ENCODE assay signal across 16 cellular contexts in the genomic region with DNA sequence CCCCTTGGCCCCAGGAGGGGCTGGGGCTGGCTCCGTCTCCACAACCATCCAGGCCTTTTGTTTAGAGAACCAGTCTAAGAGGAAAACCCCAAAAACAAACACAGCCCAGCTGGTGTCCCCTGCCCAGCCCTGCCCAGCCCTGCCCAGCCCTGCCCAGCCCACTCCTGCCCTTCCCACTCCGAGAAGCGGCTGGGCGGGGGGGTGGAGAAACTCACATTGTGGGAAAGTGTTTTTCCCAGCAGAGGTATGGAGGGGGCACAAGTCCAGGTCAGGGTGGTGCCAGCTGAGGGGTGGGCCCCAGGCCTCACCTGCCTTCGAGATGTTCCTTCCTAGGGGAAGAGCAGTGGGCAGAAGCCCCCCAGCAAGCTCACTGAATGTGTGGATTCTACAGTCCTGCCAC. TPM values are rescaled to one million over a fixed set of nuclear protein-coding genes. Genes with fewer than 3 reads are reported as not detected.
DNase-seq lines count a peak whose midpoint lies in the region; ATAC-seq and TF ChIP-seq lines count a peak whose summit lies in the region.
"Had no signal": no experiment of that assay in that cellular context is flagged by ENCODE, and none has a peak within 500 bp of the region (broad histone marks: within the 10 kb centered on the region; RNA-seq: fewer than 3 reads in every experiment).

No MANE protein-coding gene starts in this region.

- H3K23ac ChIP-seq in mesendoderm (ENCODE audit: low read length) = no peak overlapping the region

- TF ChIP-seq EP300 in sigmoid colon (IDR thresholded peaks at IDR 0.05) = no peak

- ATAC-seq in HG02981 (IDR thresholded peaks at IDR 0.05; ENCODE audit: unreplicated experiment) = no peak

- peak overlapping the region; percentile 18 for H3K56ac ChIP-seq in mesendoderm (ENCODE audit: low read length)

- DNase-seq in RWPE1 (ENCODE audit: low spot score) = no peak
- no peak for DNase-seq in mesendoderm
- DNase-seq in sigmoid colon = peak; percentile 35
- DNase-seq in DMS53 (lab: John Stamatoyannopoulos, UW) = no peak
- DNase-seq in NCI-H774 (lab: John Stamatoyannopoulos, UW) = no peak
- DNase-seq: HFFc6, NCI-H1436, NCI-H2029 treated with DMSO at 0.1 percent for 48 hours, NCI-H2171 treated with DMSO at 0.1 percent for 48 hours, NCI-H446 treated with DMSO at 0.1 percent for 48 hours, Peyer's patch, SHP77, SK-N-SH had no signal

- H3K4me1 ChIP-seq in HEK293 (ENCODE audit: control insufficient read depth, insufficient read depth, low read length) (no peaks in the 10 kb centered on the region), mesendoderm (ENCODE audit: control insufficient read depth, low read depth, low read length) (peaks cover 8% of the 10 kb centered on the region), sigmoid colon (peaks cover 0 to 7% (median 2%) of the 10 kb centered on the region in 4 donors)
- H3K4me1 ChIP-seq: Peyer's patch had no signal

- POLR2A ChIA-PET in HEK293 (lab: Yijun Ruan, JAX) = interaction anchor here (1.3 to 3.0 kb wide), 3 partner anchors 30 to 105 kb away, joined by 3 to 9 read pairs (median 5); no protein-coding TSS in a partner anchor
- POLR2A ChIA-PET in RWPE1 (lab: Yijun Ruan, JAX; ENCODE audit: low non-redundant PET) = interaction anchor here (0.5 kb wide), 1 partner anchor 99 kb away, joined by 3 read pairs; no protein-coding TSS in a partner anchor

- H3K4me3 ChIP-seq in HEK293 (ENCODE audit: low read depth, low read length) (no peak overlapping the region), mesendoderm (ENCODE audit: low read length) (no peak overlapping the region), sigmoid colon (no peak overlapping the region)
- H3K4me3 ChIP-seq: Peyer's patch had no signal

- H3K9me3 ChIP-seq in HEK293 (ENCODE audit: control insufficient read depth, insufficient read depth, low read depth, low read length) (no peaks in the 10 kb centered on the region), sigmoid colon (no peaks in the 10 kb centered on the region)
- H3K9me3 ChIP-seq: Peyer's patch, SK-N-SH had no signal

- CTCF ChIA-PET in HEK293 (lab: Yijun Ruan, JAX) = interaction anchor here (0.6 to 9.7 kb wide), 18 partner anchors 10 to 537 kb away, joined by 3 to 427 read pairs (median 16); partner anchors contain the start of genes EPHA2 and FAM131C
- CTCF ChIA-PET in RWPE1 (lab: Yijun Ruan, JAX) = interaction anchor here (0.6 to 2.7 kb wide), 5 partner anchors 37 to 280 kb away, joined by 3 to 17 read pairs (median 11); partner anchors contain the start of gene EPHA2

- WGBS in mesendoderm (ENCODE audit: extremely low coverage, insufficient coverage, low lambda C conversion rate) = no CpG with 5 or more reads among the region's 5 CpGs
- WGBS in sigmoid colon, 2 donors = 20 to 76% methylated on average over 5 of the region's 5 CpGs

- H2AK5ac ChIP-seq in mesendoderm (ENCODE audit: low read length) = no peak overlapping the region

- TF ChIP-seq POLR2A in sigmoid colon (IDR thresholded peaks at IDR 0.05) = no peak

- intact Hi-C loops in sigmoid colon (cut with DNase I) = loop anchor here (5.0 kb wide), 1 partner anchor 279 kb away; no protein-coding TSS in a partner anchor

- no peaks in the 10 kb centered on the region for H3K79me2 ChIP-seq in mesendoderm (ENCODE audit: control insufficient read depth, insufficient read depth, low read length)

- H2BK15ac ChIP-seq in mesendoderm (replicated peaks; ENCODE audit: low read depth) = no peak overlapping the region

- H3K18ac ChIP-seq in mesendoderm (ENCODE audit: low read length) = peak overlapping the region; percentile 82

- no peak overlapping the region for H2BK120ac ChIP-seq in mesendoderm (ENCODE audit: low read depth, low read length)

- no peak overlapping the region for H4K8ac ChIP-seq in mesendoderm (ENCODE audit: low read depth, low read length)

- H3K27me3 ChIP-seq in mesendoderm (ENCODE audit: insufficient read depth, low read length, poor library complexity) = no peaks in the 10 kb centered on the region
- H3K27me3 ChIP-seq in sigmoid colon = no peaks in the 10 kb centered on the region
- H3K27me3 ChIP-seq: Peyer's patch had no signal

- TF ChIP-seq CTCF in HEK293 (tag by site-specific recombination; IDR thresholded peaks at IDR 0.05) (no peak), RWPE1 (conservative IDR thresholded peaks at IDR 0.05; ENCODE audit: low read depth) (no peak), sigmoid colon (IDR thresholded peaks at IDR 0.05) (no peak)

- H3K79me1 ChIP-seq in mesendoderm (ENCODE audit: low read length) = no peaks in the 10 kb centered on the region

- no peak overlapping the region for H3K4me2 ChIP-seq in mesendoderm (ENCODE audit: low read length)
- H3K4me2 ChIP-seq: KMS-11, SK-N-SH had no signal

- no peak overlapping the region for H4K5ac ChIP-seq in mesendoderm (ENCODE audit: low read length)

- no peak overlapping the region for H3K9ac ChIP-seq in mesendoderm (ENCODE audit: low read length)
- H3K9ac ChIP-seq: KMS-11, SK-N-SH had no signal

- H3K27ac ChIP-seq in HEK293 (ENCODE audit: extremely low read depth, low read depth, low read length) (no peak overlapping the region), RWPE1 (peak overlapping the region; percentile 59), mesendoderm (ENCODE audit: low read depth, low read length) (no peak overlapping the region), sigmoid colon (no peak overlapping the region)
- H3K27ac ChIP-seq: KMS-11, Peyer's patch had no signal

- peak overlapping the region; percentile 64 for H3K4ac ChIP-seq in mesendoderm (ENCODE audit: low read depth, low read length)

- no peak overlapping the region for H2BK5ac ChIP-seq in mesendoderm (ENCODE audit: low read length)

- no peaks in the 10 kb centered on the region for H3K36me3 ChIP-seq in HEK293 (ENCODE audit: control insufficient read depth in 2 of 2, insufficient read depth in 1 of 2, low read length in 2 of 2)
- no peaks in the 10 kb centered on the region for H3K36me3 ChIP-seq in mesendoderm (ENCODE audit: control insufficient read depth, insufficient read depth, low read length)
- H3K36me3 ChIP-seq in sigmoid colon = no peaks in the 10 kb centered on the region
- H3K36me3 ChIP-seq: Peyer's patch had no signal

TF ChIP-seq in HEK293, 187 proteins besides CTCF, POLR2A, EP300 and RAD21:
- no peak for TF ChIP-seq YY2 (tag by site-specific recombination; IDR thresholded peaks at IDR 0.05)
- no peak for TF ChIP-seq ZNF324 (tag by site-specific recombination; IDR thresholded peaks at IDR 0.05)
- no peak for TF ChIP-seq ZNF76 (tag by site-specific recombination; IDR thresholded peaks at IDR 0.05; ENCODE audit: borderline replicate concordance, low read depth)
- peak; percentile 85 for TF ChIP-seq ZFHX2 (tag by site-specific recombination; conservative IDR thresholded peaks at IDR 0.05)
- peak; percentile 80 for TF ChIP-seq EGR2 (tag by site-specific recombination; IDR thresholded peaks at IDR 0.05; ENCODE audit: low read depth)
- TF ChIP-seq ZXDB (tag by site-specific recombination; IDR thresholded peaks at IDR 0.05) = no peak
- TF ChIP-seq PRDM10 (tag by site-specific recombination; IDR thresholded peaks at IDR 0.05) = peak; percentile 52
- peak; percentile 85 for TF ChIP-seq KLF1 (tag by site-specific recombination; IDR thresholded peaks at IDR 0.05)

RNA-seq across cellular contexts. Expression of gene FAM131C, which starts 10.0 kb away (rescaled TPM):
- polyA plus RNA-seq in mesendoderm (2013, experiment 1 of 2) = 0.25 TPM
- polyA plus RNA-seq in mesendoderm (2013, experiment 2 of 2) = 0.20 TPM
- under 1 TPM in 1 of 4 donors, not detected in 3; 0.81 TPM for total RNA-seq in sigmoid colon
- under 1 TPM in 1 of 3 donors, not detected in 2; 0.12 TPM for polyA plus RNA-seq in sigmoid colon

RNA-seq across cellular contexts. Expression of gene CLCNKB, which starts 39.9 kb away (rescaled TPM):
- 0.86 TPM for polyA plus RNA-seq in mesendoderm (2013, experiment 1 of 2)
- 0.74 TPM for polyA plus RNA-seq in mesendoderm (2013, experiment 2 of 2)
- under 1 TPM in 3 of 4 donors, not detected in 1; 0.28 to 0.71 (median 0.33) TPM for total RNA-seq in sigmoid colon
- under 1 TPM in 1 of 3 donors, not detected in 2; 0.04 TPM for polyA plus RNA-seq in sigmoid colon
- total RNA-seq: Peyer's patch had no signal
